8 cellular contexts compared by ENCODE assay signal in the genomic region with DNA sequence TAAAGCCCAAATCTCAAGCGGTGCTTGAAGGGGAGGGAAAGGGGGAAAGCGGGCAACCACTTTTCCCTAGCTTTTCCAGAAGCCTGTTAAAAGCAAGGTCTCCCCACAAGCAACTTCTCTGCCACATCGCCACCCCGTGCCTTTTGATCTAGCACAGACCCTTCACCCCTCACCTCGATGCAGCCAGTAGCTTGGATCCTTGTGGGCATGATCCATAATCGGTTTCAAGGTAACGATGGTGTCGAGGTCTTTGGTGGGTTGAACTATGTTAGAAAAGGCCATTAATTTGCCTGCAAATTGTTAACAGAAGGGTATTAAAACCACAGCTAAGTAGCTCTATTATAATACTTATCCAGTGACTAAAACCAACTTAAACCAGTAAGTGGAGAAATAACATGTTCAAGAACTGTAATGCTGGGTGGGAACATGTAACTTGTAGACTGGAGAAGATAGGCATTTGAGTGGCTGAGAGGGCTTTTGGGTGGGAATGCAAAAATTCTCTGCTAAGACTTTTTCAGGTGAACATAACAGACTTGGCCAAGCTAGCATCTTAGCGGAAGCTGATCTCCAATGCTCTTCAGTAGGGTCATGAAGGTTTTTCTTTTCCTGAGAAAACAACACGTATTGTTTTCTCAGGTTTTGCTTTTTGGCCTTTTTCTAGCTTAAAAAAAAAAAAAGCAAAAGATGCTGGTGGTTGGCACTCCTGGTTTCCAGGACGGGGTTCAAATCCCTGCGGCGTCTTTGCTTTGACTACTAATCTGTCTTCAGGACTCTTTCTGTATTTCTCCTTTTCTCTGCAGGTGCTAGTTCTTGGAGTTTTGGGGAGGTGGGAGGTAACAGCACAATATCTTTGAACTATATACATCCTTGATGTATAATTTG. TPM values are rescaled to one million over a fixed set of nuclear protein-coding genes. Genes with fewer than 3 reads are reported as not detected.
DNase-seq lines count a peak whose midpoint lies in the region; ATAC-seq and TF ChIP-seq lines count a peak whose summit lies in the region.

No MANE protein-coding gene starts in this region.

- BruUV-seq in Panc1 (replicated peaks; lab: Mats Ljungman, UMichigan), result no TSS peak

- POLR2A ChIA-PET in Panc1 (lab: Charles Lee), result interaction anchor here (0.6 to 15.9 kb wide), 15 partner anchors 8 to 126 kb away, joined by 3 to 818 read pairs (median 6); a partner anchor contains a TSS

- H3K27ac ChIP-seq in Panc1 (ENCODE audit: low read length) (peak overlapping the region; percentile 100), esophagus muscularis mucosa (replicated peaks in 1 of 4) (peak overlapping the region; percentile 95 to 99 (median 98))

- H3K4me1 ChIP-seq in Panc1 (ENCODE audit: control insufficient read depth, insufficient read depth, low read length), result peaks cover 30% of the 10 kb centered on the region
- H3K4me1 ChIP-seq in esophagus muscularis mucosa, result peaks cover 32 to 58% (median 51%) of the 10 kb centered on the region in 4 donors

- H3K36me3 ChIP-seq in GM06990 (ENCODE audit: control insufficient read depth, insufficient read depth, low read length), result peaks cover 21% of the 10 kb centered on the region
- peaks cover 58% of the 10 kb centered on the region for H3K36me3 ChIP-seq in Panc1 (ENCODE audit: control insufficient read depth, insufficient read depth, low read length)
- peaks cover 36 to 64% (median 56%) of the 10 kb centered on the region in 4 donors for H3K36me3 ChIP-seq in esophagus muscularis mucosa

- intact Hi-C loops in Panc1 (cut with micrococcal nuclease; ENCODE audit: unreplicated experiment) (loop anchor here (5.0 kb wide), 2 partner anchors 33 to 48 kb away; no protein-coding TSS in a partner anchor), esophagus muscularis mucosa (cut with DNase I) (loop anchor here (5.0 kb wide), 1 partner anchor 33 kb away; no protein-coding TSS in a partner anchor), posterior vena cava (cut with DNase I) (loop anchor here (5.0 kb wide), 2 partner anchors 33 to 78 kb away; no protein-coding TSS in a partner anchor)

- in situ Hi-C loops in Panc1 (cut with HindIII; ENCODE audit: low pct_unique_long_range_greater_than_20kb, low sequenced_read_pairs), result no loop called here

- TF ChIP-seq POLR2A in esophagus muscularis mucosa (IDR thresholded peaks at IDR 0.05; ENCODE audit: low read depth), result peak; percentile 52

- no peak for TF ChIP-seq CTCF in GM06990 (IDR thresholded peaks at IDR 0.05; ENCODE audit: insufficient read depth, low read length, poor library complexity, severe bottlenecking)
- no peak for TF ChIP-seq CTCF in Panc1 (IDR thresholded peaks at IDR 0.05)
- TF ChIP-seq CTCF in esophagus muscularis mucosa (IDR thresholded peaks at IDR 0.05), result no peak

- 16% methylated on average over 13 of the region's 13 CpGs for WGBS in esophagus muscularis mucosa

- ATAC-seq in Panc1 (no peak), GM21367 (IDR thresholded peaks at IDR 0.05; ENCODE audit: unreplicated experiment) (no peak)

- H3K9me3 ChIP-seq in Panc1 (ENCODE audit: control insufficient read depth, insufficient read depth, low read depth, low read length), result no peaks in the 10 kb centered on the region
- no peaks in the 10 kb centered on the region for H3K9me3 ChIP-seq in esophagus muscularis mucosa

- TF ChIP-seq EP300 in esophagus muscularis mucosa (IDR thresholded peaks at IDR 0.05), result no peak

- peak overlapping the region; percentile 70 for H3K4me3 ChIP-seq in GM06990 (replicated peaks; ENCODE audit: low read depth, low read length)
- H3K4me3 ChIP-seq in Panc1 (ENCODE audit: low read depth in 2 of 2, low read length in 2 of 2), result peak overlapping the region; percentile 78 to 99
- H3K4me3 ChIP-seq in esophagus muscularis mucosa, result peak overlapping the region; percentile 72 to 82 (median 76)

- no peak for DNase-seq in GM06990 (ENCODE audit: extremely low read depth, insufficient read length)
- no peak for DNase-seq in Panc1 (ENCODE audit: low read depth, low spot score)
- no peak for DNase-seq in esophagus muscularis mucosa (ENCODE audit: extremely low spot score)
- peak; percentile 78 for DNase-seq in posterior vena cava (ENCODE audit: low spot score)
- no peak for DNase-seq in middle frontal gyrus (ENCODE audit: extremely low spot score, low spot score)
- no peak for DNase-seq in NCI-H2029 treated with DMSO at 0.1 percent for 48 hours (lab: John Stamatoyannopoulos, UW)
- no peak for DNase-seq in Kasumi-1 (lab: John Stamatoyannopoulos, UW)

- H3K27me3 ChIP-seq in GM06990 (replicated peaks; ENCODE audit: control insufficient read depth, insufficient read depth, low read length), result no peaks in the 10 kb centered on the region
- no peaks in the 10 kb centered on the region for H3K27me3 ChIP-seq in Panc1 (ENCODE audit: control insufficient read depth, insufficient read depth, low read length)
- H3K27me3 ChIP-seq in esophagus muscularis mucosa, result no peaks in the 10 kb centered on the region

- CTCF ChIA-PET in Panc1 (lab: Charles Lee), result interaction anchor here (0.5 to 1.3 kb wide), 4 partner anchors 26 to 1130 kb away, joined by 3 read pairs; no protein-coding TSS in a partner anchor

RNA-seq across cellular contexts. Expression of a gene that starts 6.8 kb away (rescaled TPM):
- total RNA-seq in Panc1 (2021; ENCODE audit: unreplicated experiment), result 13,645 TPM
- polyA plus RNA-seq in Panc1 (2012; ENCODE audit: insufficient read length), result 690 TPM
- total RNA-seq in esophagus muscularis mucosa, result over 10,000 TPM in 1 of 4 donors, 1,000 to 10,000 TPM in 3; 2,724 to 15,405 (median 5,373) TPM
- 1,000 to 10,000 TPM; 9,235 to 9,828 TPM for total RNA-seq in posterior vena cava

RNA-seq across cellular contexts. Expression of a gene that starts 19.2 kb away (rescaled TPM):
- total RNA-seq in Panc1 (2021; ENCODE audit: unreplicated experiment) (117 TPM), esophagus muscularis mucosa (100 to 1,000 TPM in 2 of 4 donors, 10 to 100 TPM in 2; 74.3 to 115 (median 104) TPM), posterior vena cava (10 to 100 TPM; 66.3 to 74.3 TPM)
- 172 TPM for polyA plus RNA-seq in Panc1 (2012; ENCODE audit: insufficient read length)

RNA-seq across cellular contexts. Expression of a gene that starts 52.5 kb away (rescaled TPM):
- total RNA-seq in Panc1 (2021; ENCODE audit: unreplicated experiment), result 133 TPM
- 275 TPM for polyA plus RNA-seq in Panc1 (2012; ENCODE audit: insufficient read length)
- total RNA-seq in esophagus muscularis mucosa, result 100 to 1,000 TPM; 107 to 208 (median 137) TPM
- total RNA-seq in posterior vena cava, result 100 to 1,000 TPM; 127 to 196 TPM
